ENCODE assay signal across 24 cellular contexts in the genomic region with DNA sequence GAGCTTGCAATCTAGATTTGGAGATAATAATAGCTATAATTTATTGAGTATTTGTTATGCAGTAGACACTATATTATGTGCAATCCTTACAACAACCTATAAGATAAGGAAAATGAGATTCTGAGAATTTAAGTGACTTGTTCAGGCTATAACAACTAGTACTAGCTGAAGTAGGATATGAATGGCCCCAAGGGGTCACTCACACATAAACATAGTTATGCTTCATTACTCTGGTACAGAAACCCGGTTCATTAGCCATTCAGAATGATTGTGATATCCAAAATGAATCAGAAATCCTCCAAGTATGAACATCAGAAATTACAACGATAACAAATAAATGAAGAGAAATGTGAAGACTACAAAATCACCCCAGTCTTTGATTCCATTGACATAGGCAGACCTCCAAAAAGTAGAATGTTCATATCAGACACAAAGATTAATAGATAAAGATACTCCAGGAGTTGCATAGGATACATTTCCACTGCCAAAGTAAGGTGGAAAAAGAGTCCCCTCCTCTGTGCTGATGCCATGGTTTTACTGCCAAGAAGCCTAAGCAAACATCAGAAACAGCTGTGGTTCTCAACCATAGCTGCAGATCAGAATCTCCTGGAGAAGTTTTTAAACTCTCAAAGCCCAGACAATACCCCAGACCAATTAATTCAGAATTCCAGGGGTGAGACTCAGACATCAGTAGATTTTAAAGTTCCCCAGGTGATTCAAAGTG. TPM values are rescaled to one million over a fixed set of nuclear protein-coding genes. Genes with fewer than 3 reads are reported as not detected.
DNase-seq lines count a peak whose midpoint lies in the region; TF ChIP-seq lines count a peak whose summit lies in the region.
"Had no signal": no experiment of that assay in that cellular context is flagged by ENCODE, and none has a peak within 500 bp of the region (broad histone marks: within the 10 kb centered on the region; RNA-seq: fewer than 3 reads in every experiment).

No MANE protein-coding gene starts in this region.

- H3K4me1 ChIP-seq in GM23248 (ENCODE audit: insufficient read depth) (peaks cover 81% of the 10 kb centered on the region), PC-9 (replicated peaks; ENCODE audit: insufficient read depth) (peaks cover 61% of the 10 kb centered on the region), fibroblast of lung (ENCODE audit: control insufficient read depth, extremely low read depth, insufficient read depth, low read length) (peaks cover 53% of the 10 kb centered on the region)
- H3K4me1 ChIP-seq: gastroesophageal sphincter, pancreas, transverse colon had no signal

- intact Hi-C loops in PC-9 (cut with micrococcal nuclease; ENCODE audit: unreplicated experiment) = loop anchor here (5.0 to 10.0 kb wide), 2 partner anchors 63 to 85 kb away; no protein-coding TSS in a partner anchor

- H3K4me2 ChIP-seq in GM23248 (ENCODE audit: unreplicated experiment) (peak overlapping the region; percentile 28), PC-9 (peak overlapping the region; percentile 21), fibroblast of lung (ENCODE audit: extremely low read depth, insufficient read depth, low read length) (no peak overlapping the region)

- H3K9ac ChIP-seq in GM23248 (peak overlapping the region; percentile 47), fibroblast of lung (ENCODE audit: insufficient read depth, low read length) (no peak overlapping the region)

- H3K4me3 ChIP-seq in GM23248 (no peak overlapping the region), PC-9 (no peak overlapping the region), fibroblast of lung (replicated peaks in 1 of 4; ENCODE audit: control extremely low read depth in 1 of 4, insufficient read depth in 1 of 4, low read depth in 3 of 4, low read length in 4 of 4) (no peak overlapping the region)
- H3K4me3 ChIP-seq: gastroesophageal sphincter, pancreas, transverse colon had no signal

- H3K9me3 Mint-ChIP-seq in activated CD4-positive, alpha-beta T cell treated with anti-CD3 and anti-CD28 coated beads, Interleukin-2, amount 10 ng/mL, durations not matched to agents 7 days and 5 days = peaks cover 5% of the 10 kb centered on the region
- H3K9me3 Mint-ChIP-seq: CD8-positive, alpha-beta memory T cell had no signal

- H3K9me3 ChIP-seq in GM23248 (ENCODE audit: low read depth) = no peaks in the 10 kb centered on the region
- H3K9me3 ChIP-seq in PC-9 (ENCODE audit: insufficient read depth, low read depth) = no peaks in the 10 kb centered on the region
- H3K9me3 ChIP-seq in fibroblast of lung (ENCODE audit: control insufficient read depth, insufficient read depth, low read depth, low read length) = no peaks in the 10 kb centered on the region
- H3K9me3 ChIP-seq: gastroesophageal sphincter, pancreas, transverse colon had no signal

- DNase-seq in GM23248 (peak; percentile 24), PC-9 (no peak), fibroblast of lung (ENCODE audit: low read depth in 2 of 2) (peak; percentile 30 to 51), renal cortical epithelial cell (ENCODE audit: low read depth) (peak; percentile 51)
- no peak for DNase-seq in activated CD4-positive, alpha-beta T cell treated with anti-CD3 and anti-CD28 coated beads, Interleukin-2, amount 10 ng/mL, durations not matched to agents 7 days and 5 days
- DNase-seq in stimulated activated CD4-positive, alpha-beta T cell treated with anti-CD3 and anti-CD28 coated beads, Interleukin-2, amount 100 ng/mL, for 48 hours = no peak
- DNase-seq in activated CD4-positive, alpha-beta T cell treated with anti-CD3 and anti-CD28 coated beads, Interleukin-2, amount 50 U/mL, for 1 hour = no peak
- DNase-seq: activated CD4-positive, alpha-beta T cell treated with anti-CD3 and anti-CD28 coated beads for 1 hour; activated naive CD8-positive, alpha-beta T cell treated with anti-CD3 and anti-CD28 coated beads, Interleukin-2, amount 10 ng/mL, durations not matched to agents 7 days and 5 days; CD8-positive, alpha-beta memory T cell; cortex of kidney; DND-41; naive thymus-derived CD8-positive, alpha-beta T cell; NCI-H2171; NCI-H524 treated with DMSO at 0.1 percent for 48 hours; pancreas; SHP77; stimulated activated CD4-positive, alpha-beta T cell treated with anti-CD3 and anti-CD28 coated beads, Interleukin-1b, Interleukin-23, amount 100 ng/mL, for 48 hours; transverse colon had no signal

- no peaks in the 10 kb centered on the region for H4K20me1 ChIP-seq in GM23248 (ENCODE audit: insufficient read depth)
- no peaks in the 10 kb centered on the region for H4K20me1 ChIP-seq in PC-9 (ENCODE audit: insufficient read depth)
- H4K20me1 ChIP-seq in fibroblast of lung (ENCODE audit: control insufficient read depth, extremely low read depth, insufficient read depth, low read length) = no peaks in the 10 kb centered on the region

- H3K4me1 Mint-ChIP-seq in activated CD4-positive, alpha-beta T cell treated with anti-CD3 and anti-CD28 coated beads, Interleukin-2, amount 10 ng/mL, durations not matched to agents 7 days and 5 days = peaks cover 3% of the 10 kb centered on the region
- H3K4me1 Mint-ChIP-seq: activated naive CD8-positive, alpha-beta T cell treated with anti-CD3 and anti-CD28 coated beads, Interleukin-2, amount 10 ng/mL, durations not matched to agents 7 days and 5 days; memory B cell had no signal

- POLR2A ChIA-PET in PC-9 (lab: Charles Lee; ENCODE audit: unreplicated experiment) = no interaction called here
- POLR2A ChIA-PET in activated CD4-positive, alpha-beta T cell treated with anti-CD3 and anti-CD28 coated beads, Interleukin-2, amount 10 ng/mL, durations not matched to agents 7 days and 5 days (lab: Charles Lee) = no interaction called here

- H3K36me3 ChIP-seq in GM23248 (ENCODE audit: low read depth) = no peaks in the 10 kb centered on the region
- H3K36me3 ChIP-seq in PC-9 (ENCODE audit: low read depth) = no peaks in the 10 kb centered on the region
- H3K36me3 ChIP-seq in fibroblast of lung (ENCODE audit: control insufficient read depth, insufficient read depth, low read length) = no peaks in the 10 kb centered on the region
- H3K36me3 ChIP-seq: gastroesophageal sphincter, pancreas, transverse colon had no signal

- H3K27ac ChIP-seq in GM23248 (peak overlapping the region; percentile 98), PC-9 (peak overlapping the region; percentile 87), fibroblast of lung (ENCODE audit: insufficient read depth, low read length) (peak overlapping the region; percentile 86)
- H3K27ac ChIP-seq: gastroesophageal sphincter, pancreas, transverse colon had no signal

- H2AFZ ChIP-seq in GM23248 (no peak overlapping the region), PC-9 (no peak overlapping the region), fibroblast of lung (ENCODE audit: low read length) (no peak overlapping the region)

- in situ Hi-C loops in GM23248 (cut with MboI) = no loop called here

- H3F3A ChIP-seq in GM23248 (ENCODE audit: insufficient read depth) = peaks cover 87% of the 10 kb centered on the region
- H3F3A ChIP-seq in PC-9 (ENCODE audit: insufficient read depth, low read depth) = peaks cover 36% of the 10 kb centered on the region

- TF ChIP-seq CTCF in PC-9 (conservative IDR thresholded peaks at IDR 0.05) (no peak), fibroblast of lung (conservative IDR thresholded peaks at IDR 0.05 in 1 of 2, IDR thresholded peaks at IDR 0.05 in 1 of 2; ENCODE audit: low read depth in 1 of 2, low read length in 2 of 2) (no peak)

- BruUV-seq in PC-9 (replicated peaks; lab: Mats Ljungman, UMichigan) = TSS peak; percentile 18

- H3K9me2 ChIP-seq in GM23248 (ENCODE audit: insufficient read depth) (no peaks in the 10 kb centered on the region), PC-9 (ENCODE audit: insufficient read depth) (no peaks in the 10 kb centered on the region)

- WGBS in GM23248 (ENCODE audit: low coverage in 1 of 2, low lambda C conversion rate in 2 of 2, missing lambda C conversion rate in 2 of 2), 2 experiments = 49% methylated on average over 2 of the region's 2 CpGs

- no peaks in the 10 kb centered on the region for H3K79me2 ChIP-seq in GM23248 (ENCODE audit: insufficient read depth)
- no peaks in the 10 kb centered on the region for H3K79me2 ChIP-seq in PC-9 (ENCODE audit: low read depth)
- no peaks in the 10 kb centered on the region for H3K79me2 ChIP-seq in fibroblast of lung (ENCODE audit: control insufficient read depth, insufficient read depth, low read length)

- peaks cover 30% of the 10 kb centered on the region for H3K27me3 Mint-ChIP-seq in activated CD4-positive, alpha-beta T cell treated with anti-CD3 and anti-CD28 coated beads, Interleukin-2, amount 10 ng/mL, durations not matched to agents 7 days and 5 days

- H3K27me3 ChIP-seq in GM23248 (replicated peaks; ENCODE audit: insufficient read depth) (no peaks in the 10 kb centered on the region), PC-9 (ENCODE audit: insufficient read depth, low read depth) (no peaks in the 10 kb centered on the region), fibroblast of lung (ENCODE audit: control insufficient read depth, insufficient read depth, low read length) (no peaks in the 10 kb centered on the region)
- H3K27me3 ChIP-seq: gastroesophageal sphincter, pancreas, transverse colon had no signal

- H3K4me3 Mint-ChIP-seq in activated CD4-positive, alpha-beta T cell treated with anti-CD3 and anti-CD28 coated beads, Interleukin-2, amount 10 ng/mL, durations not matched to agents 7 days and 5 days = no peak overlapping the region
- H3K4me3 Mint-ChIP-seq: activated naive CD8-positive, alpha-beta T cell treated with anti-CD3 and anti-CD28 coated beads, Interleukin-2, amount 10 ng/mL, durations not matched to agents 7 days and 5 days; brain; CD8-positive, alpha-beta memory T cell; memory B cell; naive thymus-derived CD8-positive, alpha-beta T cell; stimulated activated naive CD8-positive, alpha-beta T cell treated with anti-CD3 and anti-CD28 coated beads, Interleukin-15, Interleukin-2, amounts not matched to agents 100 ng/mL and 50 ng/mL, for 24 hours had no signal

- no peak overlapping the region for H3K27ac Mint-ChIP-seq in activated CD4-positive, alpha-beta T cell treated with anti-CD3 and anti-CD28 coated beads, Interleukin-2, amount 10 ng/mL, durations not matched to agents 7 days and 5 days
- H3K27ac Mint-ChIP-seq: activated naive CD8-positive, alpha-beta T cell treated with anti-CD3 and anti-CD28 coated beads, Interleukin-2, amount 10 ng/mL, durations not matched to agents 7 days and 5 days; brain; memory B cell; naive thymus-derived CD8-positive, alpha-beta T cell; stimulated activated naive CD8-positive, alpha-beta T cell treated with anti-CD3 and anti-CD28 coated beads, Interleukin-15, Interleukin-2, amounts not matched to agents 100 ng/mL and 50 ng/mL, for 24 hours had no signal

- no peaks in the 10 kb centered on the region for H3K36me3 Mint-ChIP-seq in activated CD4-positive, alpha-beta T cell treated with anti-CD3 and anti-CD28 coated beads, Interleukin-2, amount 10 ng/mL, durations not matched to agents 7 days and 5 days (ENCODE audit: low read depth)
- H3K36me3 Mint-ChIP-seq: activated naive CD8-positive, alpha-beta T cell treated with anti-CD3 and anti-CD28 coated beads, Interleukin-2, amount 10 ng/mL, durations not matched to agents 7 days and 5 days; brain; CD8-positive, alpha-beta memory T cell had no signal

- CTCF ChIA-PET in PC-9 (lab: Charles Lee) = interaction anchor here (1.1 kb wide), 1 partner anchor 47 kb away, joined by 5 read pairs; no protein-coding TSS in a partner anchor
- CTCF ChIA-PET in activated CD4-positive, alpha-beta T cell treated with anti-CD3 and anti-CD28 coated beads, Interleukin-2, amount 10 ng/mL, durations not matched to agents 7 days and 5 days (lab: Charles Lee) = no interaction called here

RNA-seq across cellular contexts. Expression of gene NID2, which starts 8.6 kb away (rescaled TPM):
- 59.8 and 66.6 TPM in 2 replicates for total RNA-seq in GM23248 (2014; rRNA removed; shearing (Covaris generic))
- 39.8 and 40.0 TPM in 2 replicates for polyA plus RNA-seq in GM23248 (2016; fragmentation: Nextera tagmentation; extraction: Ambion mirVana)
- 0.11 TPM in 1 of 2 replicates, not detected in the other for total RNA-seq in PC-9 (2021)
- total RNA-seq in fibroblast of lung = 93.7 and 181 TPM in 2 replicates
- polyA plus RNA-seq in fibroblast of lung = 394 and 2,513 TPM in 2 replicates
- polyA plus RNA-seq in fibroblast of lung (2012) = 225 and 1,654 TPM in 2 replicates
- polyA minus RNA-seq in fibroblast of lung (ENCODE audit: low replicate concordance) = 553 and 3,045 TPM in 2 replicates
- total RNA-seq in renal cortical epithelial cell = 20.3 and 106 TPM in 2 replicates
- total RNA-seq in activated CD4-positive, alpha-beta T cell treated with anti-CD3 and anti-CD28 coated beads, Interleukin-2, amount 10 ng/mL, durations not matched to agents 7 days and 5 days = under 1 TPM; 0.30 to 0.33 TPM
- total RNA-seq: CD8-positive, alpha-beta memory T cell; HepG2; naive thymus-derived CD8-positive, alpha-beta T cell had no signal

Comparison
In these comparisons a context has a peak if more than half of its experiments do, and no peak if none do; other contexts are left out.
1. DNase-seq: peak in GM23248 (single experiment), fibroblast of lung (2 of 2) and renal cortical epithelial cell (single experiment); none in PC-9 (0 of 2), activated CD4-positive, alpha-beta T cell treated with anti-CD3 and anti-CD28 coated beads, Interleukin-2, amount 10 ng/mL, durations not matched to agents 7 days and 5 days (single experiment), stimulated activated CD4-positive, alpha-beta T cell treated with anti-CD3 and anti-CD28 coated beads, Interleukin-2, amount 100 ng/mL, for 48 hours (0 of 2) and activated CD4-positive, alpha-beta T cell treated with anti-CD3 and anti-CD28 coated beads, Interleukin-2, amount 50 U/mL, for 1 hour (single experiment).
2. RNA of gene NID2, which starts 8.6 kb away (total RNA-seq): 93.7 to 181 TPM in fibroblast of lung, 20.3 to 106 TPM in renal cortical epithelial cell and 59.8 to 66.6 TPM in GM23248; 0.30 to 0.33 TPM in activated CD4-positive, alpha-beta T cell treated with anti-CD3 and anti-CD28 coated beads, Interleukin-2, amount 10 ng/mL, durations not matched to agents 7 days and 5 days and 0.11 TPM in PC-9; every median in the first group is over 10 times any median in the second.
3. Peak in every context shown above with its lines, with median percentiles within 50 percentile points of each other: H3K27ac ChIP-seq.